ENCODE assay signal across 23 cellular contexts in genomic region chr5:156019786-156020185, GRCh38.
DNase-seq lines count a peak whose midpoint lies in the region; ATAC-seq, FAIRE-seq and TF ChIP-seq lines count a peak whose summit lies in the region.
"Had no signal": no experiment of that assay in that cellular context is flagged by ENCODE, and none has a peak within 500 bp of the region (broad histone marks: within the 10 kb centered on the region; RNA-seq: fewer than 3 reads in every experiment).

No MANE protein-coding gene starts in this region.

- no peak overlapping the region for H3K4me3 Mint-ChIP-seq in neural progenitor cell
- H3K4me3 Mint-ChIP-seq: B cell; CD4-positive, CD25-positive, alpha-beta regulatory T cell; CD8-positive, alpha-beta T cell; GM23338; HFFc6 had no signal

- H3K4me1 ChIP-seq in right cardiac atrium (ENCODE audit: control insufficient read depth, insufficient read depth, low read length) (no peaks in the 10 kb centered on the region), GM12878 (ENCODE audit: control insufficient read depth, insufficient read depth, low read length) (no peaks in the 10 kb centered on the region), neural progenitor cell (no peaks in the 10 kb centered on the region)
- H3K4me1 ChIP-seq: Caco-2, HAP-1 had no signal

- TF ChIP-seq EP300 in GM12878 (IDR thresholded peaks at IDR 0.05; ENCODE audit: borderline replicate concordance in 1 of 2, control insufficient read depth in 1 of 2, low read depth in 2 of 2, low read length in 2 of 2), result no peak

- no peak overlapping the region for H3K27ac Mint-ChIP-seq in neural progenitor cell
- H3K27ac Mint-ChIP-seq: B cell; CD8-positive, alpha-beta T cell; GM23338; HFFc6 had no signal

- H3K9ac ChIP-seq in GM12878 (ENCODE audit: control insufficient read depth, insufficient read depth, low read length), result no peak overlapping the region
- no peak overlapping the region for H3K9ac ChIP-seq in neural progenitor cell
- H3K9ac ChIP-seq: BLaER1 had no signal

- DNase-seq in Right ventricle myocardium inferior (ENCODE audit: missing footprints), result no peak
- DNase-seq in right cardiac atrium, result no peak
- peak; percentile 5 for DNase-seq in GM03348 (ENCODE audit: low spot score)
- DNase-seq in GM12878 (ENCODE audit: low read depth, low spot score), result no peak
- no peak for DNase-seq in neural progenitor cell (ENCODE audit: low spot score)
- no peak for DNase-seq in lower leg skin (ENCODE audit: low spot score in 2 of 2)
- DNase-seq in hypothalamus (lab: John Stamatoyannopoulos, UW), result no peak
- DNase-seq: Caco-2; CD4-positive, CD25-positive, alpha-beta regulatory T cell; CD8-positive, alpha-beta T cell; DMS153; DND-41; HFFc6 had no signal

- H3K79me2 ChIP-seq in GM12878 (ENCODE audit: control insufficient read depth, insufficient read depth, low read length) (no peaks in the 10 kb centered on the region), neural progenitor cell (ENCODE audit: low read depth) (no peaks in the 10 kb centered on the region)

- H2AFZ ChIP-seq in GM12878 (ENCODE audit: control insufficient read depth, low read depth, low read length) (no peak overlapping the region), neural progenitor cell (replicated peaks) (peak overlapping the region; percentile 15)
- H2AFZ ChIP-seq: GM23338 had no signal

- no peak for TF ChIP-seq RAD21 in GM12878 (IDR thresholded peaks at IDR 0.05; ENCODE audit: insufficient read depth, low read depth, low read length)

- no peaks in the 10 kb centered on the region for H3K4me1 Mint-ChIP-seq in neural progenitor cell
- H3K4me1 Mint-ChIP-seq: B cell; CD4-positive, CD25-positive, alpha-beta regulatory T cell had no signal

- POLR2A ChIA-PET in GM12878 (lab: Charles Lee), result no interaction called here

- CTCF ChIA-PET in GM12878 (lab: Yijun Ruan, JAX), result no interaction called here

- H3K27me3 Mint-ChIP-seq in neural progenitor cell (ENCODE audit: insufficient read depth, low read depth), result no peaks in the 10 kb centered on the region
- H3K27me3 Mint-ChIP-seq: B cell; CD4-positive, CD25-positive, alpha-beta regulatory T cell had no signal

- H3F3A ChIP-seq in neural progenitor cell (ENCODE audit: low read depth), result no peaks in the 10 kb centered on the region

- H3K4me2 ChIP-seq in GM12878 (ENCODE audit: control insufficient read depth, insufficient read depth) (no peak overlapping the region), neural progenitor cell (no peak overlapping the region)
- H3K4me2 ChIP-seq: BLaER1, GM23338 had no signal

- H3K4me3 ChIP-seq in right cardiac atrium (ENCODE audit: low read length) (no peak overlapping the region), GM12878 (no peak overlapping the region), neural progenitor cell (no peak overlapping the region), lower leg skin (ENCODE audit: low read depth, poor library complexity, severe bottlenecking) (no peak overlapping the region)
- H3K4me3 ChIP-seq: BLaER1, GM23338, HAP-1 had no signal

- in situ Hi-C loops in GM12878 (cut with MboI), result no loop called here

- H3K27ac ChIP-seq in right cardiac atrium (ENCODE audit: low read length) (no peak overlapping the region), GM12878 (ENCODE audit: control insufficient read depth, insufficient read depth) (no peak overlapping the region), neural progenitor cell (no peak overlapping the region)
- H3K27ac ChIP-seq: 22Rv1, BLaER1, C4-2B had no signal

- ATAC-seq in Right ventricle myocardium inferior (peak; percentile 54), right cardiac atrium (no peak), GM12878 (no peak)
- ATAC-seq: CD8-positive, alpha-beta T cell; GM23338 had no signal

- H4K20me1 ChIP-seq in GM12878 (ENCODE audit: control insufficient read depth, insufficient read depth), result no peaks in the 10 kb centered on the region
- no peaks in the 10 kb centered on the region for H4K20me1 ChIP-seq in neural progenitor cell (ENCODE audit: low read depth)
- H4K20me1 ChIP-seq: BLaER1 had no signal

- H3K36me3 Mint-ChIP-seq in neural progenitor cell, result no peaks in the 10 kb centered on the region
- H3K36me3 Mint-ChIP-seq: CD4-positive, CD25-positive, alpha-beta regulatory T cell; CD8-positive, alpha-beta T cell had no signal

- H3K27me3 ChIP-seq in right cardiac atrium (ENCODE audit: control insufficient read depth, insufficient read depth), result no peaks in the 10 kb centered on the region
- H3K27me3 ChIP-seq in GM12878 (replicated peaks in 1 of 2; ENCODE audit: control insufficient read depth in 2 of 2, insufficient read depth in 2 of 2, low read length in 1 of 2), result no peaks in the 10 kb centered on the region
- H3K27me3 ChIP-seq in neural progenitor cell, result no peaks in the 10 kb centered on the region
- H3K27me3 ChIP-seq: BLaER1 had no signal

- no peaks in the 10 kb centered on the region for H3K9me3 ChIP-seq in right cardiac atrium (ENCODE audit: control insufficient read depth, low read length)
- H3K9me3 ChIP-seq in GM12878 (replicated peaks; ENCODE audit: control insufficient read depth, insufficient read depth, low read length), result no peaks in the 10 kb centered on the region
- H3K9me3 ChIP-seq in neural progenitor cell (ENCODE audit: low read depth), result no peaks in the 10 kb centered on the region
- H3K9me3 ChIP-seq: BLaER1, Caco-2, HAP-1 had no signal

- FAIRE-seq in GM12878 (lab: Jason Lieb, UNC), result peak; percentile 73
- FAIRE-seq: A204.1, G401.6, GM12891, H54 had no signal

- no peaks in the 10 kb centered on the region for H3K36me3 ChIP-seq in GM12878 (ENCODE audit: control insufficient read depth in 2 of 2, insufficient read depth in 2 of 2, low read length in 1 of 2)
- no peaks in the 10 kb centered on the region for H3K36me3 ChIP-seq in neural progenitor cell
- H3K36me3 ChIP-seq: BLaER1, HAP-1 had no signal

- 47% methylated on average over 6 of the region's 6 CpGs for WGBS in right cardiac atrium
- WGBS in GM12878 (ENCODE audit: insufficient coverage, insufficient replicate concordance, low lambda C conversion rate, missing lambda C conversion rate), result 47% methylated on average over 6 of the region's 6 CpGs
- WGBS in lower leg skin, 2 donors, result 50 to 56% methylated on average over 6 of the region's 6 CpGs

- no TSS peak for BruUV-seq in GM12878 (replicated peaks; lab: Mats Ljungman, UMichigan)

- no peaks in the 10 kb centered on the region for H3K9me3 Mint-ChIP-seq in neural progenitor cell
- H3K9me3 Mint-ChIP-seq: CD8-positive, alpha-beta T cell; GM23338 had no signal

- TF ChIP-seq CTCF in GM12878 (IDR thresholded peaks at IDR 0.05 in 2 of 3, conservative IDR thresholded peaks at IDR 0.05 in 1 of 3; ENCODE audit: control insufficient read depth in 2 of 3, extremely low read depth in 1 of 3, insufficient read depth in 1 of 3, low read depth in 3 of 3, low read length in 3 of 3), result no peak
- no peak for TF ChIP-seq CTCF in neural progenitor cell (IDR thresholded peaks at IDR 0.05)
- TF ChIP-seq CTCF in lower leg skin (IDR thresholded peaks at IDR 0.05), result no peak

- RAD21 ChIA-PET in GM12878 (lab: Charles Lee; ENCODE audit: unreplicated experiment), result no interaction called here

- SMC1A ChIA-PET in GM12878 (lab: Charles Lee; ENCODE audit: uncharacterized antibody, unreplicated experiment), result no interaction called here

- intact Hi-C loops in Right ventricle myocardium inferior (cut with DNase I), result no loop called here
- intact Hi-C loops in right cardiac atrium (cut with DNase I), result no loop called here
- intact Hi-C loops in GM12878 (cut with micrococcal nuclease; ENCODE audit: unreplicated experiment), result no loop called here
- intact Hi-C loops in lower leg skin (cut with DNase I; ENCODE audit: low total_unique reads), result no loop called here

- no peak for TF ChIP-seq POLR2A in GM12878 (IDR thresholded peaks at IDR 0.05; ENCODE audit: low read depth, low read length)
- TF ChIP-seq POLR2A in lower leg skin (IDR thresholded peaks at IDR 0.05), result no peak

TF ChIP-seq in GM12878, 131 proteins besides CTCF, POLR2A, EP300 and RAD21 (continues in another document):
- TF ChIP-seq, protein P1, sequence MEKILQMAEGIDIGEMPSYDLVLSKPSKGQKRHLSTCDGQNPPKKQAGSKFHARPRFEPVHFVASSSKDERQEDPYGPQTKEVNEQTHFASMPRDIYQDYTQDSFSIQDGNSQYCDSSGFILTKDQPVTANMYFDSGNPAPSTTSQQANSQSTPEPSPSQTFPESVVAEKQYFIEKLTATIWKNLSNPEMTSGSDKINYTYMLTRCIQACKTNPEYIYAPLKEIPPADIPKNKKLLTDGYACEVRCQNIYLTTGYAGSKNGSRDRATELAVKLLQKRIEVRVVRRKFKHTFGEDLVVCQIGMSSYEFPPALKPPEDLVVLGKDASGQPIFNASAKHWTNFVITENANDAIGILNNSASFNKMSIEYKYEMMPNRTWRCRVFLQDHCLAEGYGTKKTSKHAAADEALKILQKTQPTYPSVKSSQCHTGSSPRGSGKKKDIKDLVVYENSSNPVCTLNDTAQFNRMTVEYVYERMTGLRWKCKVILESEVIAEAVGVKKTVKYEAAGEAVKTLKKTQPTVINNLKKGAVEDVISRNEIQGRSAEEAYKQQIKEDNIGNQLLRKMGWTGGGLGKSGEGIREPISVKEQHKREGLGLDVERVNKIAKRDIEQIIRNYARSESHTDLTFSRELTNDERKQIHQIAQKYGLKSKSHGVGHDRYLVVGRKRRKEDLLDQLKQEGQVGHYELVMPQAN (conservative IDR thresholded peaks at IDR 0.05), result no peak
- TF ChIP-seq HCFC1 (IDR thresholded peaks at IDR 0.05; ENCODE audit: low read length), result no peak
